Comparison of ENCODE assay signal across 1 cellular context in genomic region chr22:33539202-33539901, GRCh38.
TF ChIP-seq lines count a peak whose summit lies in the region.

No MANE protein-coding gene starts in this region.

TF ChIP-seq in liver, 16 proteins besides CTCF, POLR2A, EP300 and RAD21 (continued from another document):
- TF ChIP-seq, protein P1, sequence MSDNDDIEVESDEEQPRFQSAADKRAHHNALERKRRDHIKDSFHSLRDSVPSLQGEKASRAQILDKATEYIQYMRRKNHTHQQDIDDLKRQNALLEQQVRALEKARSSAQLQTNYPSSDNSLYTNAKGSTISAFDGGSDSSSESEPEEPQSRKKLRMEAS (IDR thresholded peaks at IDR 0.05): no peak
- no peak for TF ChIP-seq REST (IDR thresholded peaks at IDR 0.05)
- no peak for TF ChIP-seq GABPA (IDR thresholded peaks at IDR 0.05 in 1 of 2, conservative IDR thresholded peaks at IDR 0.05 in 1 of 2)
- TF ChIP-seq FOXA2 (IDR thresholded peaks at IDR 0.05): no peak
